ENCODE assay signal across 8 cellular contexts in genomic region chr7:135160098-135160857, GRCh38. TPM values are rescaled to one million over a fixed set of nuclear protein-coding genes. Genes with fewer than 3 reads are reported as not detected.
DNase-seq lines count a peak whose midpoint lies in the region; ATAC-seq, FAIRE-seq and TF ChIP-seq lines count a peak whose summit lies in the region.

No MANE protein-coding gene starts in this region.

- peak in 1 of 3 donors; percentile 57 for DNase-seq in CD4-positive, CD25-positive, alpha-beta regulatory T cell
- DNase-seq in RCC 7860 (ENCODE audit: low spot score) (peak; percentile 58), fibroblast of mammary gland (ENCODE audit: low read depth) (peak; percentile 48), sigmoid colon (no peak)
- no peak for DNase-seq in NK-92 treated with Interleukin-12 subunit alpha and Interleukin-12 subunit beta, amount 100 ng/mL, for 24 hours (lab: John Stamatoyannopoulos, UW)

- peak overlapping the region in 3 of 4 donors; percentile 6 to 36 (median 13) for H3K4me3 Mint-ChIP-seq in CD4-positive, CD25-positive, alpha-beta regulatory T cell

- peaks cover 11 to 19% of the 10 kb centered on the region in 2 experiments for H3K9me3 ChIP-seq in CD4-positive, CD25-positive, alpha-beta regulatory T cell (ENCODE audit: control insufficient read depth in 2 of 2, low read length in 2 of 2)
- no peaks in the 10 kb centered on the region for H3K9me3 ChIP-seq in sigmoid colon

- peaks cover 29% of the 10 kb centered on the region for H3K36me3 ChIP-seq in CD4-positive, CD25-positive, alpha-beta regulatory T cell (ENCODE audit: control insufficient read depth, insufficient read depth, low read length)
- H3K36me3 ChIP-seq in sigmoid colon, result peaks cover 0 to 17% (median 5%) of the 10 kb centered on the region in 4 donors

- no peak for TF ChIP-seq POLR2A in sigmoid colon (IDR thresholded peaks at IDR 0.05)

- H3K9me3 Mint-ChIP-seq in CD4-positive, CD25-positive, alpha-beta regulatory T cell, result peaks cover 0 to 26% (median 8%) of the 10 kb centered on the region in 7 donors

- 71 to 85% methylated on average over 5 of the region's 5 CpGs for WGBS in sigmoid colon, 2 donors

- peak in 1 of 2 donors; percentile 13 for ATAC-seq in CD4-positive, CD25-positive, alpha-beta regulatory T cell (ENCODE audit: low read depth in 2 of 2)
- ATAC-seq in GM21723 (IDR thresholded peaks at IDR 0.05; ENCODE audit: unreplicated experiment) (peak; percentile 47), GM19324 (IDR thresholded peaks at IDR 0.05; ENCODE audit: low FRiP score, unreplicated experiment) (no peak), HG02588 (IDR thresholded peaks at IDR 0.05; ENCODE audit: unreplicated experiment) (no peak)

- TF ChIP-seq CTCF in fibroblast of mammary gland (conservative IDR thresholded peaks at IDR 0.05; ENCODE audit: control insufficient read depth, insufficient read depth, low read depth, low read length) (no peak), sigmoid colon (IDR thresholded peaks at IDR 0.05) (no peak)

- no peak for TF ChIP-seq EP300 in sigmoid colon (IDR thresholded peaks at IDR 0.05)

- H3K27me3 Mint-ChIP-seq in CD4-positive, CD25-positive, alpha-beta regulatory T cell, result no peaks in the 10 kb centered on the region

- H3K27ac Mint-ChIP-seq in CD4-positive, CD25-positive, alpha-beta regulatory T cell, result peak overlapping the region; percentile 21 to 94 (median 85)

- intact Hi-C loops in sigmoid colon (cut with DNase I), result loop anchor here (10.0 kb wide), 1 partner anchor 385 kb away; the partner anchor contains the start of gene CALD1

- H3K4me1 ChIP-seq in CD4-positive, CD25-positive, alpha-beta regulatory T cell (ENCODE audit: control insufficient read depth, insufficient read depth, low read length, poor library complexity, severe bottlenecking), result peaks cover 21% of the 10 kb centered on the region
- peaks cover 0 to 41% (median 17%) of the 10 kb centered on the region in 4 donors for H3K4me1 ChIP-seq in sigmoid colon

- H3K36me3 Mint-ChIP-seq in CD4-positive, CD25-positive, alpha-beta regulatory T cell, result peaks cover 67% of the 10 kb centered on the region

- peak overlapping the region; percentile 52 for H3K4me3 ChIP-seq in CD4-positive, CD25-positive, alpha-beta regulatory T cell (ENCODE audit: low read depth, low read length)
- H3K4me3 ChIP-seq in fibroblast of mammary gland (ENCODE audit: control insufficient read depth, low read depth, low read length), result no peak overlapping the region
- H3K4me3 ChIP-seq in sigmoid colon, result no peak overlapping the region

- no peak overlapping the region for H3K27ac ChIP-seq in CD4-positive, CD25-positive, alpha-beta regulatory T cell (ENCODE audit: insufficient read depth, low read length, poor library complexity, severe bottlenecking)
- peak overlapping the region; percentile 5 to 67 (median 38) for H3K27ac ChIP-seq in sigmoid colon

- FAIRE-seq in RCC 7860 (lab: Jason Lieb, UNC), result peak; percentile 82

- peaks cover 35 to 63% (median 48%) of the 10 kb centered on the region in 4 donors for H3K4me1 Mint-ChIP-seq in CD4-positive, CD25-positive, alpha-beta regulatory T cell

- H3K27me3 ChIP-seq in CD4-positive, CD25-positive, alpha-beta regulatory T cell (ENCODE audit: control insufficient read depth, insufficient read depth, low read length), result no peaks in the 10 kb centered on the region
- no peaks in the 10 kb centered on the region for H3K27me3 ChIP-seq in sigmoid colon

RNA-seq across cellular contexts. Expression of gene CYREN, which starts 10.2 kb away (rescaled TPM):
- 20.1 TPM for total RNA-seq in CD4-positive, CD25-positive, alpha-beta regulatory T cell
- 10 to 100 TPM; 25.3 to 39.8 (median 33.2) TPM for polyA plus RNA-seq in CD4-positive, CD25-positive, alpha-beta regulatory T cell
- total RNA-seq in sigmoid colon, result 10 to 100 TPM; 27.5 to 31.9 (median 29.2) TPM
- 10 to 100 TPM; 34.3 to 41.4 (median 39.3) TPM for polyA plus RNA-seq in sigmoid colon

RNA-seq across cellular contexts. Expression of gene TMEM140, which starts 12.4 kb away (rescaled TPM):
- total RNA-seq in CD4-positive, CD25-positive, alpha-beta regulatory T cell, result 44.7 TPM
- polyA plus RNA-seq in CD4-positive, CD25-positive, alpha-beta regulatory T cell, result 10 to 100 TPM; 18.9 to 39.3 (median 30.3) TPM
- 10 to 100 TPM; 15.0 to 29.6 (median 22.8) TPM for total RNA-seq in sigmoid colon
- polyA plus RNA-seq in sigmoid colon, result 10 to 100 TPM in 2 of 3 donors, 1 to 10 TPM in 1; 5.4 to 18.3 (median 10.9) TPM

RNA-seq across cellular contexts. Expression of gene WDR91, which starts 51.0 kb away (rescaled TPM):
- total RNA-seq in CD4-positive, CD25-positive, alpha-beta regulatory T cell, result 34.9 TPM
- polyA plus RNA-seq in CD4-positive, CD25-positive, alpha-beta regulatory T cell, result 1 to 10 TPM; 3.4 to 4.7 (median 4.2) TPM
- total RNA-seq in sigmoid colon, result 10 to 100 TPM; 11.0 to 14.1 (median 11.4) TPM
- 1 to 10 TPM; 2.1 to 8.0 (median 4.2) TPM for polyA plus RNA-seq in sigmoid colon

Comparison
In these comparisons a context has a peak if more than half of its experiments do, and no peak if none do; other contexts are left out.
1. DNase-seq: peak in RCC 7860 (single experiment) and fibroblast of mammary gland (single experiment); none in sigmoid colon (single experiment) and NK-92 treated with Interleukin-12 subunit alpha and Interleukin-12 subunit beta, amount 100 ng/mL, for 24 hours (single experiment).